In the genomic region with DNA sequence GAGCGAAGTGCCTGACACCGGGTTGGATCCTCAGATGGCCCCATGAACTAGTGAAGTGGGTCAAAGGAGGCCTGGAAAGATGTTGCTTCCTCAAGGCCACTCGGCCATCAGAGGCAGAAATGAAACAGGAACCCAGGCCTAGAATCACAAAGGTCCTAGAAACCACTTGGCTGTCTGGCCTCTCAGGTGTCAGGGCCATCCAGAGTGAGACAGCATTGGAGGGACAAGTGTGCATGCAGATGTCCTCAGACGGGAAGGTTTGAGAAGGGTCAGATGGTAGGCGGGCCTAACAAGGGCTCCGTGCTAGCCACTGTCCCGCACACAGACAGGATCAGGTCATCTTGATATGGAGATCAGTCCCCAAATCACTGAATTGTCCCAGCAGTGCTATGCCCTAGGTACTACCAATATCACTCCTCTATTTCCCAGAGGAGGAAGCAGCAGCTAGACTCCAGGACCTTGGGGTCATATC, we compare ENCODE assay signal across 9 cellular contexts. TPM values are rescaled to one million over a fixed set of nuclear protein-coding genes. Genes with fewer than 3 reads are reported as not detected.
DNase-seq lines count a peak whose midpoint lies in the region; ATAC-seq and TF ChIP-seq lines count a peak whose summit lies in the region.
"Had no signal": no experiment of that assay in that cellular context is flagged by ENCODE, and none has a peak within 500 bp of the region (broad histone marks: within the 10 kb centered on the region; RNA-seq: fewer than 3 reads in every experiment).

No MANE protein-coding gene starts in this region.

- no peak for DNase-seq in activated naive CD4-positive, alpha-beta T cell treated with anti-CD3 and anti-CD28 coated beads, Interleukin-2, amount 10 ng/mL, durations not matched to agents 7 days and 5 days
- DNase-seq in activated naive CD4-positive, alpha-beta T cell treated with Interleukin-2 at 50 U/mL for 16 hours: no peak
- peak in 3 of 7 donors; percentile 49 to 64 (median 61) for DNase-seq in adrenal gland
- peak; percentile 34 to 36 for DNase-seq in lung microvascular endothelial cell (ENCODE audit: low read depth in 2 of 2)
- DNase-seq in type B pancreatic cell (ENCODE audit: extremely low spot score, unreplicated experiment): no peak
- DNase-seq in SHP77 treated with DMSO at 0.1 percent for 48 hours (lab: John Stamatoyannopoulos, UW): no peak

- WGBS in adrenal gland, 4 donors: 38 to 47% (median 45%) methylated on average over 7 of the region's 7 CpGs

- no peak overlapping the region for H3K4me3 ChIP-seq in adrenal gland

- H3K27ac Mint-ChIP-seq in activated naive CD4-positive, alpha-beta T cell treated with anti-CD3 and anti-CD28 coated beads, Interleukin-2, amount 10 ng/mL, durations not matched to agents 7 days and 5 days: peak overlapping the region; percentile 73
- H3K27ac Mint-ChIP-seq in type B pancreatic cell: peak overlapping the region; percentile 12

- H3K9me3 ChIP-seq in adrenal gland (replicated peaks in 1 of 3): no peaks in the 10 kb centered on the region
- H3K9me3 ChIP-seq: pancreas had no signal

- H3K4me3 Mint-ChIP-seq in activated naive CD4-positive, alpha-beta T cell treated with anti-CD3 and anti-CD28 coated beads, Interleukin-2, amount 10 ng/mL, durations not matched to agents 7 days and 5 days: no peak overlapping the region
- H3K4me3 Mint-ChIP-seq in type B pancreatic cell: peak overlapping the region; percentile 79

- H3K27me3 ChIP-seq in adrenal gland: no peaks in the 10 kb centered on the region
- H3K27me3 ChIP-seq: pancreas had no signal

- CTCF ChIA-PET in activated naive CD4-positive, alpha-beta T cell treated with anti-CD3 and anti-CD28 coated beads, Interleukin-2, amount 10 ng/mL, durations not matched to agents 7 days and 5 days (lab: Charles Lee): interaction anchor here (1.2 kb wide), 1 partner anchor 27 kb away, joined by 4 read pairs; no protein-coding TSS in a partner anchor

- ATAC-seq in HG03135 (IDR thresholded peaks at IDR 0.05; ENCODE audit: unreplicated experiment) (no peak), GM21367 (IDR thresholded peaks at IDR 0.05; ENCODE audit: unreplicated experiment) (no peak)

- TF ChIP-seq CTCF in adrenal gland (IDR thresholded peaks at IDR 0.05) (no peak), type B pancreatic cell (conservative IDR thresholded peaks at IDR 0.05) (no peak)

- peak overlapping the region; percentile 79 to 97 (median 91) for H3K27ac ChIP-seq in adrenal gland

- peaks cover 0 to 17% of the 10 kb centered on the region in 2 donors for H3K36me3 ChIP-seq in adrenal gland (replicated peaks in 1 of 2)
- H3K36me3 ChIP-seq: pancreas had no signal

- H3K4me1 Mint-ChIP-seq in activated naive CD4-positive, alpha-beta T cell treated with anti-CD3 and anti-CD28 coated beads, Interleukin-2, amount 10 ng/mL, durations not matched to agents 7 days and 5 days: peaks cover 53% of the 10 kb centered on the region
- peaks cover 48% of the 10 kb centered on the region for H3K4me1 Mint-ChIP-seq in type B pancreatic cell (ENCODE audit: unreplicated experiment)

- H3K4me1 ChIP-seq in adrenal gland (replicated peaks in 1 of 2): peaks cover 33 to 66% of the 10 kb centered on the region in 2 donors

- no peak for TF ChIP-seq POLR2A in adrenal gland (IDR thresholded peaks at IDR 0.05)

- H3K9me3 Mint-ChIP-seq in activated naive CD4-positive, alpha-beta T cell treated with anti-CD3 and anti-CD28 coated beads, Interleukin-2, amount 10 ng/mL, durations not matched to agents 7 days and 5 days: no peaks in the 10 kb centered on the region
- no peaks in the 10 kb centered on the region for H3K9me3 Mint-ChIP-seq in type B pancreatic cell

- intact Hi-C loops in adrenal gland (cut with DNase I): no loop called here

- no peaks in the 10 kb centered on the region for H3K27me3 Mint-ChIP-seq in activated naive CD4-positive, alpha-beta T cell treated with anti-CD3 and anti-CD28 coated beads, Interleukin-2, amount 10 ng/mL, durations not matched to agents 7 days and 5 days
- H3K27me3 Mint-ChIP-seq in type B pancreatic cell: peaks cover 31% of the 10 kb centered on the region

- peaks cover 59% of the 10 kb centered on the region for H3K36me3 Mint-ChIP-seq in activated naive CD4-positive, alpha-beta T cell treated with anti-CD3 and anti-CD28 coated beads, Interleukin-2, amount 10 ng/mL, durations not matched to agents 7 days and 5 days
- no peaks in the 10 kb centered on the region for H3K36me3 Mint-ChIP-seq in type B pancreatic cell

RNA-seq across cellular contexts. Expression of gene CCDC97, which starts 14.3 kb away (rescaled TPM):
- total RNA-seq in adrenal gland (10 to 100 TPM in 7 of 8 donors, 1 to 10 TPM in 1; 9.2 to 25.6 (median 19.8) TPM), lung microvascular endothelial cell (4.4 and 8.7 TPM in 2 replicates), type B pancreatic cell (ENCODE audit: low replicate concordance) (26.7 and 42.6 TPM in 2 replicates)
- polyA plus RNA-seq in adrenal gland: 10 to 100 TPM in 1 of 3 donors, 1 to 10 TPM in 2; 9.4 to 17.4 (median 10.0) TPM

RNA-seq across cellular contexts. Expression of gene TGFB1, which starts 29.5 kb away (rescaled TPM):
- total RNA-seq in adrenal gland: 10 to 100 TPM; 17.4 to 75.9 (median 42.2) TPM
- 10 to 100 TPM in 2 of 3 donors, 1 to 10 TPM in 1; 8.7 to 37.9 (median 17.1) TPM for polyA plus RNA-seq in adrenal gland
- total RNA-seq in lung microvascular endothelial cell: 17.4 and 19.6 TPM in 2 replicates
- total RNA-seq in type B pancreatic cell (ENCODE audit: low replicate concordance): 2.3 and 3.4 TPM in 2 replicates

RNA-seq across cellular contexts. Expression of gene B9D2, which starts 39.7 kb away (rescaled TPM):
- total RNA-seq in adrenal gland: 10 to 100 TPM in 5 of 8 donors, 1 to 10 TPM in 3; 7.5 to 16.8 (median 12.4) TPM
- polyA plus RNA-seq in adrenal gland: 10 to 100 TPM in 1 of 3 donors, 1 to 10 TPM in 2; 2.7 to 14.4 (median 8.9) TPM
- total RNA-seq in lung microvascular endothelial cell: 6.3 and 6.9 TPM in 2 replicates
- 4.8 and 8.8 TPM in 2 replicates for total RNA-seq in type B pancreatic cell (ENCODE audit: low replicate concordance)

RNA-seq across cellular contexts. Expression of gene TMEM91, which starts 52.1 kb away (rescaled TPM):
- total RNA-seq in adrenal gland (10 to 100 TPM in 2 of 8 donors, 1 to 10 TPM in 6; 2.0 to 13.5 (median 9.6) TPM), lung microvascular endothelial cell (2.2 and 3.3 TPM in 2 replicates), type B pancreatic cell (ENCODE audit: low replicate concordance) (2.0 and 8.1 TPM in 2 replicates)
- 10 to 100 TPM in 2 of 3 donors, 1 to 10 TPM in 1; 1.9 to 88.6 (median 30.6) TPM for polyA plus RNA-seq in adrenal gland

Comparison
In these comparisons a context has a peak if more than half of its experiments do, and no peak if none do; other contexts are left out.
1. DNase-seq: peak in lung microvascular endothelial cell (2 of 2); none in activated naive CD4-positive, alpha-beta T cell treated with anti-CD3 and anti-CD28 coated beads, Interleukin-2, amount 10 ng/mL, durations not matched to agents 7 days and 5 days (single experiment), activated naive CD4-positive, alpha-beta T cell treated with Interleukin-2 at 50 U/mL for 16 hours (single experiment), type B pancreatic cell (single experiment) and SHP77 treated with DMSO at 0.1 percent for 48 hours (single experiment).